In genomic region chr18:75408554-75409506, GRCh38 we compare ENCODE assay signal across 10 cellular contexts. TPM values are rescaled to one million over a fixed set of nuclear protein-coding genes. Genes with fewer than 3 reads are reported as not detected.
A peak's percentile ranks its signal among the peaks of the same experiment; 100 is the strongest.
DNase-seq lines count a peak whose midpoint lies in the region; ATAC-seq and TF ChIP-seq lines count a peak whose summit lies in the region.
"Had no signal": no experiment of that assay in that cellular context is flagged by ENCODE, and none has a peak within 500 bp of the region (broad histone marks: within the 10 kb centered on the region; RNA-seq: fewer than 3 reads in every experiment).

No MANE protein-coding gene starts in this region.

- H4K20me1 ChIP-seq in GM23338 (replicated peaks; ENCODE audit: insufficient read depth), result no peaks in the 10 kb centered on the region
- H4K20me1 ChIP-seq in mammary epithelial cell (ENCODE audit: insufficient read depth, low read length), result no peaks in the 10 kb centered on the region

- 3% methylated on average over 10 of the region's 10 CpGs for WGBS in mammary epithelial cell (ENCODE audit: low coverage, missing lambda C conversion rate)

- peaks cover 23% of the 10 kb centered on the region for H3K4me1 Mint-ChIP-seq in GM23338
- H3K4me1 Mint-ChIP-seq: activated B cell treated with CpG ODN at 0.5 μM for 24 hours, memory B cell had no signal

- ATAC-seq in GM23338 (no peak), GM21529 (IDR thresholded peaks at IDR 0.05; ENCODE audit: unreplicated experiment) (no peak), HG03159 (IDR thresholded peaks at IDR 0.05; ENCODE audit: unreplicated experiment) (no peak), HG03354 (IDR thresholded peaks at IDR 0.05; ENCODE audit: poor library complexity, severe bottlenecking, unreplicated experiment) (no peak)

- no peak overlapping the region for H3K4me3 Mint-ChIP-seq in GM23338
- H3K4me3 Mint-ChIP-seq: activated B cell treated with CpG ODN at 0.5 μM for 24 hours, memory B cell had no signal

- H3K4me1 ChIP-seq in GM23338 (ENCODE audit: insufficient read depth), result peaks cover 14% of the 10 kb centered on the region
- H3K4me1 ChIP-seq in mammary epithelial cell (ENCODE audit: insufficient read depth, low read length), result peaks cover 29% of the 10 kb centered on the region

- H3K27ac Mint-ChIP-seq in GM23338, result no peak overlapping the region
- H3K27ac Mint-ChIP-seq: activated B cell treated with CpG ODN at 0.5 μM for 24 hours, memory B cell had no signal

- no peaks in the 10 kb centered on the region for H3K9me3 ChIP-seq in mammary epithelial cell (replicated peaks; ENCODE audit: insufficient read depth, low read length)

- TF ChIP-seq CTCF in GM23338 (conservative IDR thresholded peaks at IDR 0.05; ENCODE audit: low read depth in 2 of 2), result no peak
- no peak for TF ChIP-seq CTCF in mammary epithelial cell (conservative IDR thresholded peaks at IDR 0.05 in 1 of 2, IDR thresholded peaks at IDR 0.05 in 1 of 2; ENCODE audit: extremely low read depth in 1 of 2, insufficient read depth in 1 of 2, low read depth in 1 of 2, low read length in 2 of 2)

- dilution Hi-C loops in mammary epithelial cell (cut with HindIII; ENCODE audit: low sequenced_read_pairs), result no loop called here

- H3K4me2 ChIP-seq in GM23338 (no peak overlapping the region), mammary epithelial cell (ENCODE audit: insufficient read depth, low read depth, low read length) (no peak overlapping the region)

- H3K9ac ChIP-seq in mammary epithelial cell (ENCODE audit: insufficient read depth, low read length), result no peak overlapping the region

- peaks cover 8% of the 10 kb centered on the region for H3K27me3 Mint-ChIP-seq in GM23338 (ENCODE audit: insufficient read depth, low read depth, poor library complexity)
- H3K27me3 Mint-ChIP-seq: activated B cell treated with CpG ODN at 0.5 μM for 24 hours had no signal

- CTCF ChIA-PET in mammary epithelial cell (lab: Charles Lee; ENCODE audit: low non-redundant PET), result interaction anchor here (0.5 kb wide), 1 partner anchor 155 kb away, joined by 5 read pairs; no protein-coding TSS in a partner anchor

- H3F3A ChIP-seq in GM23338 (replicated peaks; ENCODE audit: low read depth), result no peaks in the 10 kb centered on the region; the same call in 1 of the 2 replicates

- intact Hi-C loops in mammary epithelial cell (cut with micrococcal nuclease), result loop anchor here (2.0 to 5.0 kb wide), 5 partner anchors 68 to 812 kb away; partner anchors contain the start of genes PTGR3 and ZNF407

- in situ Hi-C loops in mammary epithelial cell (cut with MboI; ENCODE audit: low sequenced_read_pairs in 2 of 2), result no loop called here

- H3K36me3 Mint-ChIP-seq in GM23338 (ENCODE audit: low read depth), result no peaks in the 10 kb centered on the region
- H3K36me3 Mint-ChIP-seq: memory B cell had no signal

- no TSS peak for BruUV-seq in mammary epithelial cell (replicated peaks; lab: Mats Ljungman, UMichigan)

- H3K27ac ChIP-seq in GM23338 (ENCODE audit: low read depth) (no peak overlapping the region), mammary epithelial cell (ENCODE audit: insufficient read depth, low read depth, low read length) (peak overlapping the region; percentile 76)

- no peaks in the 10 kb centered on the region for H3K9me3 Mint-ChIP-seq in GM23338
- H3K9me3 Mint-ChIP-seq: activated B cell treated with CpG ODN at 0.5 μM for 24 hours, memory B cell had no signal

- H3K27me3 ChIP-seq in GM23338 (ENCODE audit: insufficient read depth) (no peaks in the 10 kb centered on the region), mammary epithelial cell (ENCODE audit: insufficient read depth, low read length) (no peaks in the 10 kb centered on the region)

- DNase-seq in GM23338 (ENCODE audit: low spot score) (no peak), NCI-H510A treated with DMSO at 0.1 percent for 48 hours (lab: John Stamatoyannopoulos, UW) (peak; percentile 86), mammary epithelial cell (peak; percentile 100), hippocampal formation (lab: John Stamatoyannopoulos, UW) (no peak)
- DNase-seq in stimulated activated CD4-positive, alpha-beta T cell treated with anti-CD3 and anti-CD28 coated beads, Interleukin-15, amount 100 ng/mL, for 48 hours (ENCODE audit: low read depth in 2 of 2), result peak; percentile 31 to 38
- DNase-seq: activated B cell treated with CpG ODN at 0.5 μM for 24 hours had no signal

- no peaks in the 10 kb centered on the region for H3K36me3 ChIP-seq in GM23338 (ENCODE audit: insufficient read depth)
- no peaks in the 10 kb centered on the region for H3K36me3 ChIP-seq in mammary epithelial cell (ENCODE audit: insufficient read depth, low read length)

- H3K4me3 ChIP-seq in GM23338 (no peak overlapping the region), mammary epithelial cell (replicated peaks in 1 of 3; ENCODE audit: insufficient read depth in 1 of 3, low read depth in 2 of 3, low read length in 3 of 3) (no peak overlapping the region)

- H3K9me2 ChIP-seq in GM23338 (ENCODE audit: insufficient read depth), result no peaks in the 10 kb centered on the region

- no peaks in the 10 kb centered on the region for H3K79me2 ChIP-seq in GM23338 (replicated peaks; ENCODE audit: insufficient read depth)
- no peaks in the 10 kb centered on the region for H3K79me2 ChIP-seq in mammary epithelial cell (ENCODE audit: insufficient read depth, low read length)

- 0 out of 2 replicates have a peak overlapping the region, but pooled peaks have one; percentile 14 for H2AFZ ChIP-seq in GM23338
- peak overlapping the region; percentile 76 for H2AFZ ChIP-seq in mammary epithelial cell (ENCODE audit: low read depth, low read length)

TF ChIP-seq in GM23338, 12 proteins besides CTCF, POLR2A, EP300 and RAD21:
- TF ChIP-seq ETS1 (IDR thresholded peaks at IDR 0.05), result no peak
TF ChIP-seq in GM23338: peak in this region for 0.

RNA-seq across cellular contexts. Expression of gene SMIM21, which starts 18.7 kb away (rescaled TPM):
- total RNA-seq in GM23338 (2014; rRNA removed; shearing (Covaris generic)), result not detected in 2 replicates
- polyA plus RNA-seq in GM23338 (2016; fragmentation: Nextera tagmentation; extraction: Ambion mirVana), result not detected in 2 replicates
- total RNA-seq in mammary epithelial cell, result not detected
- not detected for polyA plus RNA-seq in mammary epithelial cell
- polyA minus RNA-seq in mammary epithelial cell, result not detected
- total RNA-seq: activated B cell treated with CpG ODN at 0.5 μM for 24 hours had no signal

Comparison
In these comparisons a context has a peak if more than half of its experiments do, and no peak if none do; other contexts are left out.
1. DNase-seq: peak in NCI-H510A treated with DMSO at 0.1 percent for 48 hours (single experiment), mammary epithelial cell (single experiment) and stimulated activated CD4-positive, alpha-beta T cell treated with anti-CD3 and anti-CD28 coated beads, Interleukin-15, amount 100 ng/mL, for 48 hours (2 of 2); none in GM23338 (single experiment) and hippocampal formation (0 of 2).